In genomic region chr1:17521946-17522612, GRCh38 we compare ENCODE assay signal across 1 cellular context.
TF ChIP-seq lines count a peak whose summit lies in the region.

No MANE protein-coding gene starts in this region.

TF ChIP-seq in HCT116, 20 proteins besides CTCF, POLR2A, EP300 and RAD21 (continued from another document):
- TF ChIP-seq REST (IDR thresholded peaks at IDR 0.05; ENCODE audit: low read depth): no peak
- TF ChIP-seq SIN3A (IDR thresholded peaks at IDR 0.05; ENCODE audit: low read depth): no peak
- TF ChIP-seq EZH2phosphoT487 (IDR thresholded peaks at IDR 0.05; ENCODE audit: borderline replicate concordance): no peak
- TF ChIP-seq TCF7L2 (IDR thresholded peaks at IDR 0.05; ENCODE audit: borderline replicate concordance, extremely low read depth, insufficient read depth, insufficient read length): no peak
- no peak for TF ChIP-seq FOSL1 (IDR thresholded peaks at IDR 0.05; ENCODE audit: low read depth)
- TF ChIP-seq CBX3 (IDR thresholded peaks at IDR 0.05; ENCODE audit: low read depth): no peak
- no peak for TF ChIP-seq ATF3 (IDR thresholded peaks at IDR 0.05)
- TF ChIP-seq JUND (IDR thresholded peaks at IDR 0.05): no peak
- TF ChIP-seq SP1 (IDR thresholded peaks at IDR 0.05; ENCODE audit: low read depth): no peak
- no peak for TF ChIP-seq ELF1 (IDR thresholded peaks at IDR 0.05; ENCODE audit: borderline replicate concordance, low read depth)
- TF ChIP-seq ZBTB33 (IDR thresholded peaks at IDR 0.05; ENCODE audit: extremely low read depth, insufficient replicate concordance, low read length): no peak
- no peak for TF ChIP-seq ZNF274 (IDR thresholded peaks at IDR 0.05; ENCODE audit: low read depth, low read length)
- no peak for TF ChIP-seq EGR1 (IDR thresholded peaks at IDR 0.05; ENCODE audit: low read depth)
